ENCODE assay signal across 11 cellular contexts in genomic region chr20:45342863-45343444, GRCh38. TPM values are rescaled to one million over a fixed set of nuclear protein-coding genes. Genes with fewer than 3 reads are reported as not detected.
DNase-seq lines count a peak whose midpoint lies in the region; TF ChIP-seq lines count a peak whose summit lies in the region.
"Had no signal": no experiment of that assay in that cellular context is flagged by ENCODE, and none has a peak within 500 bp of the region (broad histone marks: within the 10 kb centered on the region; RNA-seq: fewer than 3 reads in every experiment).

No MANE protein-coding gene starts in this region.

- H3K9me2 ChIP-seq in PC-9 (ENCODE audit: insufficient read depth) = no peaks in the 10 kb centered on the region
- H3K9me2 ChIP-seq in Karpas-422 (replicated peaks; ENCODE audit: insufficient read depth, low read length) = no peaks in the 10 kb centered on the region

- peaks cover 94% of the 10 kb centered on the region for H3K79me2 ChIP-seq in PC-9 (ENCODE audit: low read depth)
- H3K79me2 ChIP-seq in parathyroid adenoma = peaks cover 4% of the 10 kb centered on the region
- H3K79me2 ChIP-seq in Karpas-422 (ENCODE audit: low read length) = no peaks in the 10 kb centered on the region

- H3K4me1 ChIP-seq in PC-9 (replicated peaks; ENCODE audit: insufficient read depth) (peaks cover 89% of the 10 kb centered on the region), parathyroid adenoma (peaks cover 61% of the 10 kb centered on the region), Karpas-422 (ENCODE audit: low read length) (no peaks in the 10 kb centered on the region)

- H3K9me3 ChIP-seq in PC-9 (ENCODE audit: insufficient read depth, low read depth) (no peaks in the 10 kb centered on the region), parathyroid adenoma (ENCODE audit: control insufficient read depth, low read length) (no peaks in the 10 kb centered on the region), Karpas-422 (ENCODE audit: low read length) (no peaks in the 10 kb centered on the region)

- no peak for DNase-seq in BJ (ENCODE audit: low read depth)
- no peak for DNase-seq in PC-9
- DNase-seq in fibroblast of villous mesenchyme (ENCODE audit: low read depth) = no peak
- DNase-seq in Karpas-422 = no peak
- no peak for DNase-seq in GM19238 (ENCODE audit: insufficient read length, low spot score)
- DNase-seq in NCI-H2107 treated with DMSO at 0.1 percent for 48 hours (lab: John Stamatoyannopoulos, UW; ENCODE audit: unreplicated experiment) = no peak
- DNase-seq in kidney tubule cell (ENCODE audit: low spot score) = no peak
- DNase-seq: stimulated activated CD4-positive, alpha-beta T cell treated with anti-CD3 and anti-CD28 coated beads, Interleukin-12 subunit alpha, Interleukin-12 subunit beta, amount 100 ng/mL, for 4 hours had no signal

- peaks cover 16% of the 10 kb centered on the region for H3K36me3 ChIP-seq in BJ (ENCODE audit: control insufficient read depth, insufficient read depth, low read length)
- H3K36me3 ChIP-seq in PC-9 (ENCODE audit: low read depth) = peaks cover 31% of the 10 kb centered on the region; the same call in 1 of the 2 replicates
- no peaks in the 10 kb centered on the region for H3K36me3 ChIP-seq in parathyroid adenoma (ENCODE audit: control insufficient read depth, insufficient read depth, low read length)
- H3K36me3 ChIP-seq in Karpas-422 (ENCODE audit: insufficient read depth, low read length) = no peaks in the 10 kb centered on the region

- no peak overlapping the region for H2AFZ ChIP-seq in PC-9
- H2AFZ ChIP-seq in parathyroid adenoma = peak overlapping the region; percentile 87
- H2AFZ ChIP-seq in Karpas-422 (ENCODE audit: low read length) = no peak overlapping the region

- intact Hi-C loops in PC-9 (cut with micrococcal nuclease; ENCODE audit: unreplicated experiment) = no loop called here

- peaks cover 6% of the 10 kb centered on the region; the same call in 1 of the 2 replicates for H4K20me1 ChIP-seq in PC-9 (ENCODE audit: insufficient read depth)
- no peaks in the 10 kb centered on the region for H4K20me1 ChIP-seq in Karpas-422 (ENCODE audit: insufficient read depth, low read depth, low read length)

- CTCF ChIA-PET in BJ (lab: Yijun Ruan, JAX) (interaction anchor here (1.5 kb wide), 1 partner anchor 22 kb away, joined by 4 read pairs; no protein-coding TSS in a partner anchor), PC-9 (lab: Charles Lee) (no interaction called here)

- BruUV-seq in PC-9 (replicated peaks; lab: Mats Ljungman, UMichigan) = no TSS peak

- peaks cover 77% of the 10 kb centered on the region for H3F3A ChIP-seq in PC-9 (ENCODE audit: insufficient read depth, low read depth)

- TF ChIP-seq CTCF in BJ (IDR thresholded peaks at IDR 0.05; ENCODE audit: insufficient read depth, low read depth, low read length) (no peak), PC-9 (conservative IDR thresholded peaks at IDR 0.05) (no peak), fibroblast of villous mesenchyme (IDR thresholded peaks at IDR 0.05; ENCODE audit: insufficient read depth, low read depth, low read length) (no peak), parathyroid adenoma (IDR thresholded peaks at IDR 0.05) (no peak)

- H3K9ac ChIP-seq in parathyroid adenoma (no peak overlapping the region), Karpas-422 (ENCODE audit: low read length) (no peak overlapping the region)

- POLR2A ChIA-PET in BJ (lab: Charles Lee) = no interaction called here
- POLR2A ChIA-PET in PC-9 (lab: Charles Lee; ENCODE audit: unreplicated experiment) = no interaction called here

- peak overlapping the region; percentile 93 for H3K4me2 ChIP-seq in PC-9
- peak overlapping the region; percentile 45 for H3K4me2 ChIP-seq in parathyroid adenoma (ENCODE audit: low read length)
- H3K4me2 ChIP-seq in Karpas-422 (ENCODE audit: low read depth, low read length, poor library complexity, severe bottlenecking) = no peak overlapping the region

- H3K27me3 ChIP-seq in BJ (ENCODE audit: control insufficient read depth, insufficient read depth, low read length) (no peaks in the 10 kb centered on the region), PC-9 (ENCODE audit: insufficient read depth, low read depth) (no peaks in the 10 kb centered on the region), parathyroid adenoma (ENCODE audit: control insufficient read depth, insufficient read depth, low read length) (no peaks in the 10 kb centered on the region), Karpas-422 (ENCODE audit: low read length) (no peaks in the 10 kb centered on the region)

- H3K27ac ChIP-seq in PC-9 (peak overlapping the region; percentile 92), parathyroid adenoma (peak overlapping the region; percentile 95), Karpas-422 (ENCODE audit: low read length) (no peak overlapping the region)

- peak overlapping the region; percentile 1; the same call in 1 of the 2 replicates for H3K4me3 ChIP-seq in BJ (ENCODE audit: low read depth, low read length)
- H3K4me3 ChIP-seq in PC-9 = peak overlapping the region; percentile 76; the same call in 1 of the 2 replicates
- peak overlapping the region; percentile 98 for H3K4me3 ChIP-seq in fibroblast of villous mesenchyme (ENCODE audit: low read depth, low read length)
- peak overlapping the region; percentile 28 for H3K4me3 ChIP-seq in parathyroid adenoma (ENCODE audit: low read depth, low read length)
- no peak overlapping the region for H3K4me3 ChIP-seq in Karpas-422 (ENCODE audit: low read length)

RNA-seq across cellular contexts. Expression of gene SDC4, which starts 5.3 kb away (rescaled TPM):
- 147 and 153 TPM in 2 replicates for polyA plus RNA-seq in BJ (2011; rRNA removed)
- 140 and 225 TPM in 2 replicates for polyA minus RNA-seq in BJ (2011; rRNA and poly(A)+ RNA removed)
- 114 and 117 TPM in 2 replicates for total RNA-seq in PC-9 (2021)
- 129 and 178 TPM in 2 replicates for total RNA-seq in fibroblast of villous mesenchyme
- not detected in 2 replicates for total RNA-seq in Karpas-422 (2014; rRNA removed; shearing (Covaris generic); ENCODE audit: low replicate concordance)

RNA-seq across cellular contexts. Expression of gene SYS1, which starts 20.0 kb away (rescaled TPM):
- 38.8 and 71.4 TPM in 2 replicates for polyA plus RNA-seq in BJ (2011; rRNA removed)
- polyA minus RNA-seq in BJ (2011; rRNA and poly(A)+ RNA removed) = 35.1 and 67.8 TPM in 2 replicates
- total RNA-seq in PC-9 (2021) (35.1 and 38.8 TPM in 2 replicates), fibroblast of villous mesenchyme (19.0 and 25.9 TPM in 2 replicates)
- 18.6 and 34.5 TPM in 2 replicates for total RNA-seq in Karpas-422 (2014; rRNA removed; shearing (Covaris generic); ENCODE audit: low replicate concordance)

RNA-seq across cellular contexts. Expression of gene MATN4, which starts 34.9 kb away (rescaled TPM):
- polyA plus RNA-seq in BJ (2011; rRNA removed) = 0.05 and 0.06 TPM in 2 replicates
- polyA minus RNA-seq in BJ (2011; rRNA and poly(A)+ RNA removed) = not detected in 2 replicates
- 0.33 and 0.60 TPM in 2 replicates for total RNA-seq in PC-9 (2021)
- total RNA-seq in fibroblast of villous mesenchyme = not detected in 2 replicates
- not detected in 2 replicates for total RNA-seq in Karpas-422 (2014; rRNA removed; shearing (Covaris generic); ENCODE audit: low replicate concordance)
- total RNA-seq: Daoy had no signal

RNA-seq across cellular contexts. Expression of gene TP53TG5, which starts 35.2 kb away (rescaled TPM):
- not detected in 2 replicates for polyA plus RNA-seq in BJ (2011; rRNA removed)
- not detected in 2 replicates for polyA minus RNA-seq in BJ (2011; rRNA and poly(A)+ RNA removed)
- total RNA-seq in PC-9 (2021) (0.23 TPM in 1 of 2 replicates, not detected in the other), fibroblast of villous mesenchyme (not detected in 2 replicates)
- not detected in 2 replicates for total RNA-seq in Karpas-422 (2014; rRNA removed; shearing (Covaris generic); ENCODE audit: low replicate concordance)
- total RNA-seq: Daoy, SK-MEL-5 had no signal

RNA-seq across cellular contexts. Expression of gene RBPJL, which starts 36.3 kb away (rescaled TPM):
- polyA plus RNA-seq in BJ (2011; rRNA removed) = not detected in 2 replicates
- polyA minus RNA-seq in BJ (2011; rRNA and poly(A)+ RNA removed) = not detected in 2 replicates
- not detected in 2 replicates for total RNA-seq in PC-9 (2021)
- not detected in 2 replicates for total RNA-seq in fibroblast of villous mesenchyme
- not detected in 2 replicates for total RNA-seq in Karpas-422 (2014; rRNA removed; shearing (Covaris generic); ENCODE audit: low replicate concordance)
- total RNA-seq: Daoy, SK-MEL-5 had no signal

Comparison
In these comparisons a context has a peak if more than half of its experiments do, and no peak if none do; other contexts are left out.
1. RNA of gene SDC4, which starts 5.3 kb away (total RNA-seq): 129 to 178 TPM in fibroblast of villous mesenchyme and 114 to 117 TPM in PC-9; not detected in Karpas-422; every median in the first group is over 100 times any median in the second.